Comparison of ENCODE assay signal across 17 cellular contexts in genomic region chr14:88296343-88296742, GRCh38.
DNase-seq lines count a peak whose midpoint lies in the region; ATAC-seq and TF ChIP-seq lines count a peak whose summit lies in the region.
"Had no signal": no experiment of that assay in that cellular context is flagged by ENCODE, and none has a peak within 500 bp of the region (broad histone marks: within the 10 kb centered on the region; RNA-seq: fewer than 3 reads in every experiment).

No MANE protein-coding gene starts in this region.

- no peaks in the 10 kb centered on the region for H4K20me1 ChIP-seq in BLaER1 treated with 17β-estradiol and CSF1 and Interleukin-3, amounts not matched to agents 10 nM and 100 nM

- ATAC-seq in HG02642 (IDR thresholded peaks at IDR 0.05; ENCODE audit: poor library complexity, unreplicated experiment), result no peak
- no peak for ATAC-seq in HG03159 (IDR thresholded peaks at IDR 0.05; ENCODE audit: unreplicated experiment)
- ATAC-seq: A549 had no signal

- peak overlapping the region in 4 of 11 experiments; percentile 54 to 66 (median 58); a peak in 6 of 22 replicates for H3K27ac ChIP-seq in BLaER1 treated with 17β-estradiol and CSF1 and Interleukin-3, amounts not matched to agents 10 nM and 100 nM
- H3K27ac ChIP-seq: 22Rv1, A549 had no signal

- TF ChIP-seq POLR2A in erythroblast (IDR thresholded peaks at IDR 0.05; ENCODE audit: low read length), result no peak

- peaks cover 22 to 64% (median 55%) of the 10 kb centered on the region in 10 experiments; a peak in 19 of 20 replicates for H3K4me1 ChIP-seq in BLaER1 treated with 17β-estradiol and CSF1 and Interleukin-3, amounts not matched to agents 10 nM and 100 nM
- H3K4me1 ChIP-seq: A549, Caco-2 had no signal

- H3K27me3 ChIP-seq in BLaER1 treated with 17β-estradiol and CSF1 and Interleukin-3, amounts not matched to agents 10 nM and 100 nM, result no peaks in the 10 kb centered on the region

- H3K9me3 ChIP-seq in BLaER1 treated with 17β-estradiol and CSF1 and Interleukin-3, amounts not matched to agents 10 nM and 100 nM (replicated peaks in 1 of 11), result no peaks in the 10 kb centered on the region
- H3K9me3 ChIP-seq: A549, Caco-2 had no signal

- DNase-seq in OCI-M1 (lab: John Stamatoyannopoulos, UW), result peak; percentile 2
- DNase-seq in erythroblast (lab: John Stamatoyannopoulos, UW), result peak; percentile 47 to 55
- DNase-seq in activated T-cell treated with anti-CD3 and anti-CD28 coated beads, Interleukin-2, amount 50 U/mL, for 48 hours, result no peak
- DNase-seq: AML-193; C1 segment of cervical spinal cord; Caco-2; Calu3; CD4-positive, alpha-beta memory T cell; CD4-positive, CD25-positive, alpha-beta regulatory T cell; CD8-positive, alpha-beta memory T cell; DMS79 treated with DMSO at 0.1 percent for 48 hours; GF-D8 had no signal

- H3K36me3 ChIP-seq in BLaER1 treated with 17β-estradiol and CSF1 and Interleukin-3, amounts not matched to agents 10 nM and 100 nM, result no peaks in the 10 kb centered on the region

- no peak overlapping the region for H3K4me3 ChIP-seq in BLaER1 treated with 17β-estradiol and CSF1 and Interleukin-3, amounts not matched to agents 10 nM and 100 nM
- H3K4me3 ChIP-seq: A549 had no signal

- no peak overlapping the region for H3K9ac ChIP-seq in BLaER1 treated with 17β-estradiol and CSF1 and Interleukin-3, amounts not matched to agents 10 nM and 100 nM

- H3K4me2 ChIP-seq in BLaER1 treated with 17β-estradiol and CSF1 and Interleukin-3, amounts not matched to agents 10 nM and 100 nM, result peak overlapping the region in 8 of 11 experiments; percentile 24 to 86 (median 73); a peak in 14 of 22 replicates
- H3K4me2 ChIP-seq: A549 had no signal

Comparison
In these comparisons a context has a peak if more than half of its experiments do, and no peak if none do; other contexts are left out.
1. DNase-seq: peak in OCI-M1 (single experiment) and erythroblast (2 of 2); none in activated T-cell treated with anti-CD3 and anti-CD28 coated beads, Interleukin-2, amount 50 U/mL, for 48 hours (0 of 2).